In genomic region chr3:5035113-5035512, GRCh38 we compare ENCODE assay signal across 26 cellular contexts. TPM values are rescaled to one million over a fixed set of nuclear protein-coding genes. Genes with fewer than 3 reads are reported as not detected.
A peak's percentile ranks its signal among the peaks of the same experiment; 100 is the strongest.
DNase-seq lines count a peak whose midpoint lies in the region; ATAC-seq, FAIRE-seq and TF ChIP-seq lines count a peak whose summit lies in the region.
"Had no signal": no experiment of that assay in that cellular context is flagged by ENCODE, and none has a peak within 500 bp of the region (broad histone marks: within the 10 kb centered on the region; RNA-seq: fewer than 3 reads in every experiment).

No MANE protein-coding gene starts in this region.

- FAIRE-seq in GM12878 (lab: Jason Lieb, UNC), result no peak

- peak overlapping the region; percentile 52 for H3K27ac Mint-ChIP-seq in activated naive CD8-positive, alpha-beta T cell treated with anti-CD3 and anti-CD28 coated beads, Interleukin-2, amount 10 ng/mL, durations not matched to agents 7 days and 5 days
- H3K27ac Mint-ChIP-seq in activated naive CD8-positive, alpha-beta T cell treated with anti-CD3 and anti-CD28 coated beads for 36 hours, result no peak overlapping the region
- H3K27ac Mint-ChIP-seq: CD4-positive, alpha-beta memory T cell; H9 had no signal

- in situ Hi-C loops in GM12878 (cut with MboI), result no loop called here

- BruUV-seq in GM12878 (replicated peaks; lab: Mats Ljungman, UMichigan), result no TSS peak

- POLR2A ChIA-PET in activated naive CD8-positive, alpha-beta T cell treated with anti-CD3 and anti-CD28 coated beads, Interleukin-2, amount 10 ng/mL, durations not matched to agents 7 days and 5 days (lab: Charles Lee), result no interaction called here
- POLR2A ChIA-PET in GM12878 (lab: Charles Lee), result interaction anchor here (1.0 to 1.1 kb wide), 2 partner anchors 19 to 256 kb away, joined by 3 read pairs; no protein-coding TSS in a partner anchor

- no peak overlapping the region for H3K4me3 Mint-ChIP-seq in activated naive CD8-positive, alpha-beta T cell treated with anti-CD3 and anti-CD28 coated beads, Interleukin-2, amount 10 ng/mL, durations not matched to agents 7 days and 5 days
- no peak overlapping the region for H3K4me3 Mint-ChIP-seq in activated naive CD8-positive, alpha-beta T cell treated with anti-CD3 and anti-CD28 coated beads for 36 hours
- H3K4me3 Mint-ChIP-seq: CD4-positive, alpha-beta memory T cell; H9 had no signal

- TF ChIP-seq CTCF in GM12878 (IDR thresholded peaks at IDR 0.05 in 2 of 3, conservative IDR thresholded peaks at IDR 0.05 in 1 of 3; ENCODE audit: control insufficient read depth in 2 of 3, extremely low read depth in 1 of 3, insufficient read depth in 1 of 3, low read depth in 3 of 3, low read length in 3 of 3), result no peak

- intact Hi-C loops in GM12878 (cut with micrococcal nuclease; ENCODE audit: unreplicated experiment) (no loop called here), left cardiac atrium (cut with DNase I) (no loop called here)

- H3K9me3 ChIP-seq in GM12878 (replicated peaks; ENCODE audit: control insufficient read depth, insufficient read depth, low read length), result no peaks in the 10 kb centered on the region
- no peaks in the 10 kb centered on the region for H3K9me3 ChIP-seq in SJCRH30 (replicated peaks)
- H3K9me3 ChIP-seq: BLaER1, MG63 had no signal

- H3K4me1 Mint-ChIP-seq in activated naive CD8-positive, alpha-beta T cell treated with anti-CD3 and anti-CD28 coated beads, Interleukin-2, amount 10 ng/mL, durations not matched to agents 7 days and 5 days, result peaks cover 48% of the 10 kb centered on the region
- H3K4me1 Mint-ChIP-seq in activated naive CD8-positive, alpha-beta T cell treated with anti-CD3 and anti-CD28 coated beads for 36 hours, result peaks cover 20% of the 10 kb centered on the region

- no peaks in the 10 kb centered on the region for H3K27me3 ChIP-seq in GM12878 (replicated peaks in 1 of 2; ENCODE audit: control insufficient read depth in 2 of 2, insufficient read depth in 2 of 2, low read length in 1 of 2)
- H3K27me3 ChIP-seq in SJCRH30, result no peaks in the 10 kb centered on the region
- H3K27me3 ChIP-seq: BLaER1, MG63 had no signal

- no peak overlapping the region for H2AFZ ChIP-seq in GM12878 (ENCODE audit: control insufficient read depth, low read depth, low read length)
- H2AFZ ChIP-seq: GM23248 had no signal

- CTCF ChIA-PET in GM12878 (lab: Yijun Ruan, JAX), result no interaction called here

- H3K27me3 Mint-ChIP-seq in activated naive CD8-positive, alpha-beta T cell treated with anti-CD3 and anti-CD28 coated beads, Interleukin-2, amount 10 ng/mL, durations not matched to agents 7 days and 5 days, result no peaks in the 10 kb centered on the region
- H3K27me3 Mint-ChIP-seq in activated naive CD8-positive, alpha-beta T cell treated with anti-CD3 and anti-CD28 coated beads for 36 hours, result peaks cover 7% of the 10 kb centered on the region
- H3K27me3 Mint-ChIP-seq: CD4-positive, alpha-beta memory T cell had no signal

- H3K4me3 ChIP-seq in GM12878, result no peak overlapping the region
- no peak overlapping the region for H3K4me3 ChIP-seq in SJCRH30
- H3K4me3 ChIP-seq: BLaER1, GM23248, MG63 had no signal

- no peak overlapping the region for H3K9ac ChIP-seq in GM12878 (ENCODE audit: control insufficient read depth, insufficient read depth, low read length)
- H3K9ac ChIP-seq: BLaER1, GM23248 had no signal

- TF ChIP-seq RAD21 in GM12878 (IDR thresholded peaks at IDR 0.05; ENCODE audit: insufficient read depth, low read depth, low read length), result no peak

- DNase-seq in activated naive CD8-positive, alpha-beta T cell treated with anti-CD3 and anti-CD28 coated beads, Interleukin-2, amount 10 ng/mL, durations not matched to agents 7 days and 5 days, result no peak
- no peak for DNase-seq in activated naive CD8-positive, alpha-beta T cell treated with anti-CD3 and anti-CD28 coated beads for 36 hours
- DNase-seq in GM12878 (ENCODE audit: low read depth, low spot score) (no peak), SJCRH30 (no peak), NCI-H2029 treated with DMSO at 0.1 percent for 48 hours (lab: John Stamatoyannopoulos, UW) (no peak), left cardiac atrium (no peak)
- DNase-seq: CD4-positive, alpha-beta memory T cell; COR-L47; DMS79; EL; GF-D8; GM23248; H9; KBM-7; MG63; NCI-H1092; NCI-H1417 treated with DMSO at 0.1 percent for 48 hours; NCI-H1694 treated with DMSO at 0.1 percent for 48 hours; NCI-H2171 treated with DMSO at 0.1 percent for 48 hours; NCI-H524 treated with DMSO at 0.1 percent for 48 hours; NCI-H82; NK-92 treated with Interleukin-12 subunit alpha and Interleukin-12 subunit beta, amount 100 ng/mL, for 24 hours; PC-3 had no signal

- no peaks in the 10 kb centered on the region for H3K9me3 Mint-ChIP-seq in activated naive CD8-positive, alpha-beta T cell treated with anti-CD3 and anti-CD28 coated beads, Interleukin-2, amount 10 ng/mL, durations not matched to agents 7 days and 5 days
- no peaks in the 10 kb centered on the region for H3K9me3 Mint-ChIP-seq in activated naive CD8-positive, alpha-beta T cell treated with anti-CD3 and anti-CD28 coated beads for 36 hours
- H3K9me3 Mint-ChIP-seq: CD4-positive, alpha-beta memory T cell; H9 had no signal

- peak overlapping the region; percentile 42; the same call in 1 of the 2 replicates for H3K4me2 ChIP-seq in GM12878 (ENCODE audit: control insufficient read depth, insufficient read depth)
- H3K4me2 ChIP-seq: BLaER1 had no signal

- H3K27ac ChIP-seq in GM12878 (ENCODE audit: control insufficient read depth, insufficient read depth) (no peak overlapping the region), SJCRH30 (no peak overlapping the region)
- H3K27ac ChIP-seq: BLaER1, GM23248 had no signal

- no peaks in the 10 kb centered on the region for H3K79me2 ChIP-seq in GM12878 (ENCODE audit: control insufficient read depth, insufficient read depth, low read length)

- H3K4me1 ChIP-seq in GM12878 (ENCODE audit: control insufficient read depth, insufficient read depth, low read length) (peaks cover 14% of the 10 kb centered on the region), SJCRH30 (no peaks in the 10 kb centered on the region)

- TF ChIP-seq EP300 in GM12878 (IDR thresholded peaks at IDR 0.05; ENCODE audit: borderline replicate concordance in 1 of 2, control insufficient read depth in 1 of 2, low read depth in 2 of 2, low read length in 2 of 2), result no peak

- H3K36me3 ChIP-seq in GM12878 (ENCODE audit: control insufficient read depth in 2 of 2, insufficient read depth in 2 of 2, low read length in 1 of 2) (no peaks in the 10 kb centered on the region), SJCRH30 (no peaks in the 10 kb centered on the region)
- H3K36me3 ChIP-seq: BLaER1, MG63 had no signal

- SMC1A ChIA-PET in GM12878 (lab: Charles Lee; ENCODE audit: uncharacterized antibody, unreplicated experiment), result interaction anchor here (1.0 to 15.3 kb wide), 3 partner anchors 12 to 20 kb away, joined by 3 to 181 read pairs (median 4); no protein-coding TSS in a partner anchor

- no peak for TF ChIP-seq POLR2A in GM12878 (IDR thresholded peaks at IDR 0.05; ENCODE audit: low read depth, low read length)

- RAD21 ChIA-PET in GM12878 (lab: Charles Lee; ENCODE audit: unreplicated experiment), result interaction anchor here (0.8 to 1.0 kb wide), 2 partner anchors 54 to 324 kb away, joined by 3 read pairs; no protein-coding TSS in a partner anchor

- WGBS in GM12878 (ENCODE audit: insufficient coverage, insufficient replicate concordance, low lambda C conversion rate, missing lambda C conversion rate), result 58% methylated on average over 1 of the region's 1 CpG

- ATAC-seq in activated naive CD8-positive, alpha-beta T cell treated with anti-CD3 and anti-CD28 coated beads, Interleukin-2, amount 10 ng/mL, durations not matched to agents 7 days and 5 days (ENCODE audit: low read depth), result no peak
- ATAC-seq in GM19351 (IDR thresholded peaks at IDR 0.05; ENCODE audit: unreplicated experiment) (peak; percentile 39), GM12878 (peak; percentile 54), left cardiac atrium (no peak)
- ATAC-seq: PC-3, SK-N-SH treated with all-trans-retinoic acid at 6 μM for 48 hours had no signal

- H4K20me1 ChIP-seq in GM12878 (ENCODE audit: control insufficient read depth, insufficient read depth), result no peaks in the 10 kb centered on the region
- H4K20me1 ChIP-seq: BLaER1 had no signal

- H3K36me3 Mint-ChIP-seq in activated naive CD8-positive, alpha-beta T cell treated with anti-CD3 and anti-CD28 coated beads, Interleukin-2, amount 10 ng/mL, durations not matched to agents 7 days and 5 days, result peaks cover 1% of the 10 kb centered on the region
- H3K36me3 Mint-ChIP-seq in activated naive CD8-positive, alpha-beta T cell treated with anti-CD3 and anti-CD28 coated beads for 36 hours, result no peaks in the 10 kb centered on the region
- H3K36me3 Mint-ChIP-seq: CD4-positive, alpha-beta memory T cell had no signal

TF ChIP-seq in GM12878, 131 proteins besides CTCF, POLR2A, EP300 and RAD21 (continues in another document):
- TF ChIP-seq EED (IDR thresholded peaks at IDR 0.05; ENCODE audit: low read depth), result 0 out of 2 replicates have a peak, but pooled peaks have one; percentile 28
- peak; percentile 69; the same call in 1 of the 2 replicates for TF ChIP-seq SPI1 (IDR thresholded peaks at IDR 0.05; ENCODE audit: borderline replicate concordance, insufficient read depth, low read depth, low read length)
- no peak for TF ChIP-seq ZNF24 (IDR thresholded peaks at IDR 0.05)

RNA-seq across cellular contexts. Expression of gene BHLHE40, which starts 55.9 kb away (rescaled TPM):
- 100 to 1,000 TPM; 208 to 225 TPM for total RNA-seq in activated naive CD8-positive, alpha-beta T cell treated with anti-CD3 and anti-CD28 coated beads, Interleukin-2, amount 10 ng/mL, durations not matched to agents 7 days and 5 days
- 100 to 1,000 TPM; 292 to 294 TPM for total RNA-seq in activated naive CD8-positive, alpha-beta T cell treated with anti-CD3 and anti-CD28 coated beads for 36 hours
- 205 and 214 TPM in 2 replicates for total RNA-seq in GM12878 (2013; cell fraction: nucleolus; rRNA removed)
- total RNA-seq in GM12878 (2014; rRNA removed) (58.3 and 61.5 TPM in 2 replicates), GM12878 (2014; rRNA removed; fragmentation: Illumina TruSeq; extraction: Trizol) (36.1 and 36.5 TPM in 2 replicates), GM12878 (2021) (91.3 and 93.1 TPM in 2 replicates), left cardiac atrium (10 to 100 TPM; 31.1 to 85.6 TPM)
- 64.3 TPM for polyA plus RNA-seq in GM12878 (2011; ENCODE audit: low read depth)
- polyA plus RNA-seq in GM12878 (2011; rRNA removed) (60.8 and 106 TPM in 2 replicates), GM12878 (2014; fragmentation: Illumina TruSeq; extraction: Trizol) (65.9 and 78.8 TPM in 2 replicates), GM12878 (2014; fragmentation: Nextera tagmentation; extraction: Ambion mirVana) (10 to 100 TPM; 25.2 to 38.6 TPM), GM12878 (2014; rRNA removed) (62.4 and 63.6 TPM in 2 replicates), GM12878 (2016; fragmentation: Nextera tagmentation; extraction: Ambion mirVana) (10 to 100 TPM; 43.9 to 44.5 TPM)
- 91.6 and 128 TPM in 2 replicates for polyA plus RNA-seq in GM12878 (2011; cell fraction: cytosol; rRNA removed)
- 163 and 169 TPM in 2 replicates for polyA plus RNA-seq in GM12878 (2011; cell fraction: nucleus; rRNA removed)
- 106 and 116 TPM in 2 replicates for polyA plus RNA-seq in GM12878 (2012)
- 93.4 and 100 TPM in 2 replicates for polyA minus RNA-seq in GM12878 (2011; rRNA and poly(A)+ RNA removed)
- 60.8 and 70.8 TPM in 2 replicates for polyA minus RNA-seq in GM12878 (2011; cell fraction: cytosol; rRNA and poly(A)+ RNA removed)
- 99.1 and 124 TPM in 2 replicates for polyA minus RNA-seq in GM12878 (2011; cell fraction: nucleus; rRNA and poly(A)+ RNA removed)
- total RNA-seq in SJCRH30 (2014; rRNA removed; shearing (Covaris generic)), result 6.3 and 10.8 TPM in 2 replicates

Comparison
In these comparisons a context has a peak if more than half of its experiments do, and no peak if none do; other contexts are left out.
1. ATAC-seq: peak in GM19351 (single experiment) and GM12878 (single experiment); none in activated naive CD8-positive, alpha-beta T cell treated with anti-CD3 and anti-CD28 coated beads, Interleukin-2, amount 10 ng/mL, durations not matched to agents 7 days and 5 days (single experiment) and left cardiac atrium (0 of 2).